ENCODE assay signal across 1 cellular context in the genomic region with DNA sequence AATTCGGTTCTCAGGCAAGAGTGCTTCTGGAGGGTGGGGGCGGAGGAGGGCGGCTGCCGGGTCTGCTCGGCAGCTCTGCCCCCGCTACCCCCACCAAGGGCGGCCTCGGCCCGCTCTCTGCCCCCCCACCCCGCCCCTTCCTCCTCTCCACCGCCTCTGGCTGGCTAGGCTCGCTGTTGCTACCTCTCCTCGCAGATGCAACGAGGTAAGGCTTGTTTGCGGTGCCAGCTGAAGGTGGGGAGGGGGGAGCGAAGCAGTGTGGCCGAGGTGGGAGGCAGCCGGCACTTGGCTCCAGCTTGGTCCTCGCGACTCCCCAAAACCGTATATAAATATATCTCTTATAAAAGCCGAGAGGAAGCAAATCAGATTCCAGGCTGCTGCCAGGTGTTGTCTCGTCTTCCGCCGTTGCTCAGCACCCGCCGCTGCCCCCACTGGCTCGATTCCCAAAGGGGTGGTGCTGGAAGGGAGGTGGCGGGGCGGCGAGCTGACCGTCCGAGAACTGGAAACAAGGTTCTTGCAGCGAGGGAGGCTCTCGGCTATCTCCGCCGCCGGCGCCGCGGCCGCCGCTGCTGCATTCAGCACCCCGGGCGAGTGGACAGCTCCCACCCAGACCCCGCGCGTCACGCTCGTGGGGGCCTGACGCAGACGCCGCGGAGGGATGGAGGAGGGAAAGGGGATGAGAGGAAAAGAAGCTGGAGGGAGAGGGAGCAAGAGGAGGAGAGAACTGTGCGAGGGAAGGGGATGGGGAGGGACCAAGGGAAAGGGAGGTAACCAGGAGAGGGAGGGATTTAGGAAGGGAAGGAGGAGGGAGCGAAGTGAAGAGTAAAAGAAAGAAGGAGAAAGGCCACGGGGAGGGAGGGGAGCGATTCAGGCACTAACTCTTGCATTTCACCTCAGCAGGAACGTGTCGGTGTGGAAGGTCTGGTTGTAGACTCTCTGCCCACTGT.
TF ChIP-seq lines count a peak whose summit lies in the region.

Gene MARCHF4, minus strand, starts transcription at position 728 of the 947 bp plus-strand sequence. CDS start 2,223 bp downstream, outside the sequence.

TF ChIP-seq in HepG2, 621 proteins besides CTCF, POLR2A, EP300 and RAD21 (continued from another document and continues in another):
- TF ChIP-seq NFYC (CRISPR knock-in tag; IDR thresholded peaks at IDR 0.05) (no peak; the same call in 1 of the 2 replicates), FOXK1 (CRISPR knock-in tag; IDR thresholded peaks at IDR 0.05; ENCODE audit: borderline replicate concordance, low read depth) (peak; percentile 93; the same call in 1 of the 2 replicates), PAX8 (CRISPR knock-in tag; IDR thresholded peaks at IDR 0.05; ENCODE audit: borderline replicate concordance) (peak; percentile 80; the same call in 1 of the 2 replicates), ZNF552 (CRISPR knock-in tag; IDR thresholded peaks at IDR 0.05; ENCODE audit: borderline replicate concordance) (peak; percentile 82; the same call in 1 of the 2 replicates), DRAP1 (CRISPR knock-in tag; IDR thresholded peaks at IDR 0.05) (0 out of 2 replicates have a peak, but pooled peaks have one; percentile 34), NKX3-1 (CRISPR knock-in tag; IDR thresholded peaks at IDR 0.05) (peak; percentile 93), ZNF10 (CRISPR knock-in tag; IDR thresholded peaks at IDR 0.05; ENCODE audit: borderline replicate concordance, low read depth) (no peak), NR2C2 (CRISPR knock-in tag; IDR thresholded peaks at IDR 0.05; ENCODE audit: borderline replicate concordance) (no peak), NFE2L1 (CRISPR knock-in tag; IDR thresholded peaks at IDR 0.05; ENCODE audit: borderline replicate concordance) (0 out of 2 replicates have a peak, but pooled peaks have one; percentile 74), BHLHE40 (IDR thresholded peaks at IDR 0.05; ENCODE audit: low read length) (no peak), ZFAT (CRISPR knock-in tag; conservative IDR thresholded peaks at IDR 0.05) (no peak), THRA (CRISPR knock-in tag; IDR thresholded peaks at IDR 0.05; ENCODE audit: borderline replicate concordance) (peak; percentile 81; the same call in 1 of the 2 replicates), RARG (CRISPR knock-in tag; IDR thresholded peaks at IDR 0.05; ENCODE audit: low read depth) (peak; percentile 80; the same call in 1 of the 2 replicates), SYNCRIP (IDR thresholded peaks at IDR 0.05; ENCODE audit: insufficient read depth, low read depth, low read length) (no peak), KLF11 (CRISPR knock-in tag; IDR thresholded peaks at IDR 0.05) (peak; percentile 95), ZEB1 (IDR thresholded peaks at IDR 0.05; ENCODE audit: insufficient replicate concordance, low read depth) (no peak), ZNF501 (CRISPR knock-in tag; IDR thresholded peaks at IDR 0.05) (peak; percentile 83), KDM6A (CRISPR knock-in tag; IDR thresholded peaks at IDR 0.05; ENCODE audit: low read depth) (no peak), PHF5A (CRISPR knock-in tag; IDR thresholded peaks at IDR 0.05; ENCODE audit: low read depth, unreplicated experiment) (no peak), ZNF329 (CRISPR knock-in tag; IDR thresholded peaks at IDR 0.05; ENCODE audit: low read depth) (peak; percentile 87), JDP2 (CRISPR knock-in tag; IDR thresholded peaks at IDR 0.05; ENCODE audit: borderline replicate concordance) (peak; percentile 73; the same call in 1 of the 2 replicates), SIX1 (CRISPR knock-in tag; IDR thresholded peaks at IDR 0.05; ENCODE audit: borderline replicate concordance) (no peak), U2AF2 (IDR thresholded peaks at IDR 0.05; ENCODE audit: low read depth, low read length) (no peak), ZSCAN25 (CRISPR knock-in tag; IDR thresholded peaks at IDR 0.05) (peak; percentile 79; the same call in 1 of the 2 replicates), TRAFD1 (CRISPR knock-in tag; IDR thresholded peaks at IDR 0.05; ENCODE audit: borderline replicate concordance) (no peak), MIER2 (CRISPR knock-in tag; IDR thresholded peaks at IDR 0.05) (peak; percentile 100), ZNF556 (CRISPR knock-in tag; IDR thresholded peaks at IDR 0.05; ENCODE audit: borderline replicate concordance) (0 out of 2 replicates have a peak, but pooled peaks have one; percentile 48), AKNA (CRISPR knock-in tag; IDR thresholded peaks at IDR 0.05; ENCODE audit: borderline replicate concordance) (no peak), ELF1 (CRISPR knock-in tag; IDR thresholded peaks at IDR 0.05) (peak; percentile 38; the same call in 1 of the 2 replicates), MAZ (IDR thresholded peaks at IDR 0.05; ENCODE audit: borderline replicate concordance, low read depth, low read length) (peak; percentile 71; the same call in 1 of the 2 replicates), MAZ (CRISPR knock-in tag; IDR thresholded peaks at IDR 0.05; ENCODE audit: low read depth) (peak; percentile 89), HOXA9 (CRISPR knock-in tag; IDR thresholded peaks at IDR 0.05; ENCODE audit: borderline replicate concordance) (peak; percentile 98), GATAD1 (CRISPR knock-in tag; IDR thresholded peaks at IDR 0.05) (peak; percentile 62), BCLAF1 (IDR thresholded peaks at IDR 0.05) (no peak), IRX3 (CRISPR knock-in tag; IDR thresholded peaks at IDR 0.05; ENCODE audit: borderline replicate concordance, low read depth) (peak; percentile 94), ZSCAN30 (CRISPR knock-in tag; IDR thresholded peaks at IDR 0.05) (peak; percentile 77; the same call in 1 of the 2 replicates), ZNF143 (CRISPR knock-in tag; IDR thresholded peaks at IDR 0.05) (0 out of 2 replicates have a peak, but pooled peaks have one; percentile 12), ZNF768 (CRISPR knock-in tag; IDR thresholded peaks at IDR 0.05) (peak; percentile 87)
- TF ChIP-seq, protein P1, sequence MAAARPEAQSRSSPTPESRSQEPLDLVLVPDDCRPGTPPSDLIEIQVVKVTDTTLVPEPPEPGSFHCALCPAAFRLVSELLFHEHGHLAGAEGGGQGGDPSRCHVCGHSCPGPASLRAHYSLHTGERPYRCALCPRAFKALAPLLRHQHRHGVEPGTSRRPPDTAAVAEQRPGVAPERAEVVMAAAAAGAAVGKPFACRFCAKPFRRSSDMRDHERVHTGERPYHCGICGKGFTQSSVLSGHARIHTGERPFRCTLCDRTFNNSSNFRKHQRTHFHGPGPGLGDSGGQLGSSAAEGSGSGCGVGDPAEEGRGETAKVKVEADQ (CRISPR knock-in tag; IDR thresholded peaks at IDR 0.05; ENCODE audit: borderline replicate concordance), result peak; percentile 90
- TF ChIP-seq, protein P2, sequence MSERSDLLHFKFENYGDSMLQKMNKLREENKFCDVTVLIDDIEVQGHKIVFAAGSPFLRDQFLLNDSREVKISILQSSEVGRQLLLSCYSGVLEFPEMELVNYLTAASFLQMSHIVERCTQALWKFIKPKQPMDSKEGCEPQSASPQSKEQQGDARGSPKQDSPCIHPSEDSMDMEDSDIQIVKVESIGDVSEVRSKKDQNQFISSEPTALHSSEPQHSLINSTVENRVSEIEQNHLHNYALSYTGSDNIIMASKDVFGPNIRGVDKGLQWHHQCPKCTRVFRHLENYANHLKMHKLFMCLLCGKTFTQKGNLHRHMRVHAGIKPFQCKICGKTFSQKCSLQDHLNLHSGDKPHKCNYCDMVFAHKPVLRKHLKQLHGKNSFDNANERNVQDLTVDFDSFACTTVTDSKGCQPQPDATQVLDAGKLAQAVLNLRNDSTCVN (CRISPR knock-in tag; IDR thresholded peaks at IDR 0.05; ENCODE audit: borderline replicate concordance), result peak; percentile 93
- TF ChIP-seq, protein P3, sequence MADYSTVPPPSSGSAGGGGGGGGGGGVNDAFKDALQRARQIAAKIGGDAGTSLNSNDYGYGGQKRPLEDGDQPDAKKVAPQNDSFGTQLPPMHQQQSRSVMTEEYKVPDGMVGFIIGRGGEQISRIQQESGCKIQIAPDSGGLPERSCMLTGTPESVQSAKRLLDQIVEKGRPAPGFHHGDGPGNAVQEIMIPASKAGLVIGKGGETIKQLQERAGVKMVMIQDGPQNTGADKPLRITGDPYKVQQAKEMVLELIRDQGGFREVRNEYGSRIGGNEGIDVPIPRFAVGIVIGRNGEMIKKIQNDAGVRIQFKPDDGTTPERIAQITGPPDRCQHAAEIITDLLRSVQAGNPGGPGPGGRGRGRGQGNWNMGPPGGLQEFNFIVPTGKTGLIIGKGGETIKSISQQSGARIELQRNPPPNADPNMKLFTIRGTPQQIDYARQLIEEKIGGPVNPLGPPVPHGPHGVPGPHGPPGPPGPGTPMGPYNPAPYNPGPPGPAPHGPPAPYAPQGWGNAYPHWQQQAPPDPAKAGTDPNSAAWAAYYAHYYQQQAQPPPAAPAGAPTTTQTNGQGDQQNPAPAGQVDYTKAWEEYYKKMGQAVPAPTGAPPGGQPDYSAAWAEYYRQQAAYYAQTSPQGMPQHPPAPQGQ (CRISPR knock-in tag; IDR thresholded peaks at IDR 0.05; ENCODE audit: borderline replicate concordance), result no peak
